ENCODE assay signal across 22 cellular contexts in the genomic region with DNA sequence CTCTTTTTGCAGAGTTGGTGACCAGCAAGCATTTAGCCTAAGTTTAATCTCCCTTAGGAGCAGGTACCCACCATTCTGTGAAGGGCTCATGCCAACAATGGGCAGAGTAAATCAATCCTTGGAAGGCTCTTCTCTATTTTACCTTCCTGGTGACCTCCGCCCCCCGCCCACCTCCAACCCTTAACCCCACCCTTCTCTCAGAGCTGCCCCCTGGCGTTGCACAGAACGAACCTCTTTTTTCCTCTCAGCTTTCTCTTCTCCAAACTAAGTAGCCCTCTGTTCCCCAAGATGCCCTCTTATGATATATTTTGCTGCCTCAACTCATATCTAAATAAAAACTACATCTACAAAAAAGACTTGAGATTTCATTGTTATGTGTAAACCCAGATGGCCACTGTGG.
DNase-seq lines count a peak whose midpoint lies in the region; ATAC-seq, FAIRE-seq and TF ChIP-seq lines count a peak whose summit lies in the region.
"Had no signal": no experiment of that assay in that cellular context is flagged by ENCODE, and none has a peak within 500 bp of the region (broad histone marks: within the 10 kb centered on the region; RNA-seq: fewer than 3 reads in every experiment).

No MANE protein-coding gene starts in this region.

- TF ChIP-seq POLR2A in H1 (IDR thresholded peaks at IDR 0.05; ENCODE audit: control extremely low read depth in 1 of 2, low read depth in 2 of 2, low read length in 2 of 2), result no peak

- WGBS in H1 (ENCODE audit: extremely low coverage in 1 of 2, insufficient coverage in 1 of 2, insufficient read length in 1 of 2, insufficient replicate concordance in 2 of 2, low coverage in 1 of 2, low lambda C conversion rate in 2 of 2, missing lambda C conversion rate in 1 of 2), 2 experiments, result 66% methylated on average over 4 of the region's 4 CpGs; no CpG with 5 or more reads in 1 of the 2 experiments

- no peak overlapping the region for H3K14ac ChIP-seq in H1 (ENCODE audit: insufficient read length)

- no peak overlapping the region for H3K4ac ChIP-seq in H1 (replicated peaks; ENCODE audit: insufficient read length, low read depth, low read length)

- CTCF ChIA-PET in H1 (lab: Charles Lee; ENCODE audit: partially characterized antibody), result interaction anchor here (0.6 to 6.0 kb wide), 13 partner anchors 9 to 831 kb away, joined by 3 to 61 read pairs (median 4); no protein-coding TSS in a partner anchor

- H2BK15ac ChIP-seq in H1 (ENCODE audit: low read length), result no peak overlapping the region

- TF ChIP-seq RAD21 in H1 (IDR thresholded peaks at IDR 0.05 in 1 of 2, conservative IDR thresholded peaks at IDR 0.05 in 1 of 2; ENCODE audit: low read depth in 2 of 2, low read length in 2 of 2), result peak; percentile 23 to 36; a peak in 2 of 4 replicates

- DNase-seq in D721Med (ENCODE audit: insufficient read length, low spot score), result no peak
- peak; percentile 57 for DNase-seq in H7
- DNase-seq in H1 (ENCODE audit: low read depth in 1 of 2, low spot score in 2 of 2), result peak in 1 of 2 experiments; percentile 67
- no peak for DNase-seq in right atrium auricular region (ENCODE audit: low spot score)
- DNase-seq in ecto neural progenitor cell (ENCODE audit: low spot score), result no peak
- no peak for DNase-seq in GF-D8 (lab: John Stamatoyannopoulos, UW)
- DNase-seq: activated B cell treated with CpG ODN at 0.5 μM for 24 hours; activated CD4-positive, alpha-beta memory T cell treated with anti-CD3 and anti-CD28 coated beads for 36 hours; activated effector memory CD4-positive, alpha-beta T cell treated with Interleukin-2 at 50 U/mL for 16 hours; kidney glomerular epithelial cell; NCI-H1092 treated with DMSO at 0.1 percent for 48 hours; NCI-H2081; NCI-H446; NK-92 treated with Interleukin-12 subunit alpha and Interleukin-12 subunit beta, amount 100 ng/mL, for 24 hours; small intestine; stimulated activated CD4-positive, alpha-beta T cell treated with anti-CD3 and anti-CD28 coated beads, Interleukin-4, amount 100 ng/mL, for 1 hour; stimulated activated naive CD4-positive, alpha-beta T cell treated with Interleukin-2 at 50 U/mL for 16 hours had no signal

- H3K23ac ChIP-seq in H1 (ENCODE audit: insufficient read length), result no peak overlapping the region

- no peak overlapping the region for H2BK20ac ChIP-seq in H1 (ENCODE audit: low read length)

- no peak overlapping the region for H3K56ac ChIP-seq in H1 (replicated peaks; ENCODE audit: insufficient read length, low read depth, low read length)

- H4K20me1 ChIP-seq in OCI-LY3 (ENCODE audit: insufficient read depth, low read length) (no peaks in the 10 kb centered on the region), H1 (replicated peaks in 1 of 2; ENCODE audit: control insufficient read depth in 1 of 2, insufficient read depth in 2 of 2, low read length in 2 of 2) (no peaks in the 10 kb centered on the region)

- FAIRE-seq in D721Med (lab: Jason Lieb, UNC) (peak; percentile 6), H1 (lab: Jason Lieb, UNC) (no peak)
- FAIRE-seq: colon, small intestine had no signal

- no peak overlapping the region for H2BK120ac ChIP-seq in H1 (replicated peaks; ENCODE audit: low read depth, low read length)

- H3K4me1 ChIP-seq in OCI-LY3 (ENCODE audit: low read length), result no peaks in the 10 kb centered on the region
- H3K4me1 ChIP-seq in H1 (replicated peaks in 1 of 4; ENCODE audit: control insufficient read depth in 3 of 4, insufficient read depth in 4 of 4, low read length in 3 of 4), result peaks cover 3 to 12% (median 5%) of the 10 kb centered on the region in 4 experiments; a peak in 6 of 7 replicates
- no peaks in the 10 kb centered on the region for H3K4me1 ChIP-seq in right atrium auricular region

- H3K27ac ChIP-seq in OCI-LY3 (ENCODE audit: low read length) (no peak overlapping the region), H1 (ENCODE audit: low read depth, low read length) (no peak overlapping the region), right atrium auricular region (no peak overlapping the region)
- H3K27ac ChIP-seq: KMS-11, RWPE1 had no signal

- H4K8ac ChIP-seq in H1 (ENCODE audit: extremely low read depth, insufficient read depth, low read length), result no peak overlapping the region

- H3K9me3 ChIP-seq in OCI-LY3 (ENCODE audit: insufficient read depth, low read length) (no peaks in the 10 kb centered on the region), H1 (ENCODE audit: insufficient read depth in 2 of 2, low read depth in 1 of 2, low read length in 1 of 2) (no peaks in the 10 kb centered on the region), right atrium auricular region (no peaks in the 10 kb centered on the region)

- no peaks in the 10 kb centered on the region for H3K79me2 ChIP-seq in OCI-LY3 (ENCODE audit: low read length)
- H3K79me2 ChIP-seq in H1 (ENCODE audit: control insufficient read depth in 1 of 2, insufficient read depth in 2 of 2, low read length in 2 of 2), result no peaks in the 10 kb centered on the region

- TF ChIP-seq EP300 in H1 (IDR thresholded peaks at IDR 0.05; ENCODE audit: borderline replicate concordance in 1 of 2, low read depth in 2 of 2, low read length in 2 of 2), result no peak

- H2BK5ac ChIP-seq in H1 (ENCODE audit: low read depth, low read length), result no peak overlapping the region

- no peak overlapping the region for H4K91ac ChIP-seq in H1 (replicated peaks; ENCODE audit: insufficient read length, low read length)

- TF ChIP-seq CTCF in D721Med (IDR thresholded peaks at IDR 0.05; ENCODE audit: insufficient read depth, missing control alignments) (no peak), OCI-LY3 (IDR thresholded peaks at IDR 0.05; ENCODE audit: low read depth, low read length) (peak; percentile 50), H1 (IDR thresholded peaks at IDR 0.05; ENCODE audit: control extremely low read depth in 1 of 3, insufficient read depth in 1 of 3, low read depth in 1 of 3, low read length in 3 of 3) (peak; percentile 17 to 36 (median 21); a peak in 3 of 4 replicates), right atrium auricular region (IDR thresholded peaks at IDR 0.05) (no peak)

- no peak overlapping the region for H2AK5ac ChIP-seq in H1 (ENCODE audit: low read depth, low read length)

- H3K4me2 ChIP-seq in OCI-LY3 (ENCODE audit: low read length) (peak overlapping the region; percentile 13; the same call in 1 of the 2 replicates), H1 (ENCODE audit: insufficient read depth in 1 of 2, low read depth in 2 of 2, low read length in 2 of 2) (no peak overlapping the region)
- H3K4me2 ChIP-seq: KMS-11 had no signal

- H3K4me3 ChIP-seq in H7 (ENCODE audit: insufficient read depth, low read depth, low read length) (no peak overlapping the region), OCI-LY3 (ENCODE audit: low read length) (no peak overlapping the region), H1 (ENCODE audit: extremely low read depth in 1 of 4, insufficient read depth in 2 of 4, low read depth in 3 of 4, low read length in 4 of 4) (no peak overlapping the region), right atrium auricular region (no peak overlapping the region)

- H3K27me3 ChIP-seq in H7 (ENCODE audit: control insufficient read depth, insufficient read depth, low read length), result no peaks in the 10 kb centered on the region
- peaks cover 63% of the 10 kb centered on the region for H3K27me3 ChIP-seq in OCI-LY3 (ENCODE audit: low read depth, low read length)
- no peaks in the 10 kb centered on the region for H3K27me3 ChIP-seq in H1 (replicated peaks in 1 of 4; ENCODE audit: control insufficient read depth in 3 of 4, extremely low read depth in 1 of 4, insufficient read depth in 3 of 4, low read length in 3 of 4)
- H3K27me3 ChIP-seq in right atrium auricular region, result no peaks in the 10 kb centered on the region

- H3K36me3 ChIP-seq in H7 (replicated peaks; ENCODE audit: control insufficient read depth, insufficient read depth, low read length) (no peaks in the 10 kb centered on the region), OCI-LY3 (replicated peaks; ENCODE audit: low read depth, low read length) (no peaks in the 10 kb centered on the region), H1 (ENCODE audit: control insufficient read depth in 2 of 4, insufficient read depth in 4 of 4, low read length in 3 of 4) (peaks cover 0 to 2% (median 0%) of the 10 kb centered on the region in 4 experiments; a peak in 1 of 8 replicates), right atrium auricular region (no peaks in the 10 kb centered on the region)

- H2BK12ac ChIP-seq in H1 (ENCODE audit: low read depth, low read length), result no peak overlapping the region

- no peak for ATAC-seq in GM19452 (IDR thresholded peaks at IDR 0.05; ENCODE audit: unreplicated experiment)

- POLR2A ChIA-PET in H1 (lab: Charles Lee; ENCODE audit: partially characterized antibody), result no interaction called here

- H2AFZ ChIP-seq in OCI-LY3 (ENCODE audit: low read depth, low read length) (no peak overlapping the region), H1 (ENCODE audit: low read length) (no peak overlapping the region)

- no peak overlapping the region for H3K9ac ChIP-seq in OCI-LY3 (ENCODE audit: low read length)
- H3K9ac ChIP-seq in H1 (replicated peaks in 1 of 4; ENCODE audit: extremely low read depth in 1 of 4, low read depth in 3 of 4, low read length in 3 of 4), result no peak overlapping the region
- H3K9ac ChIP-seq: KMS-11 had no signal

- H3K23me2 ChIP-seq in H1 (ENCODE audit: low read depth, low read length), result no peaks in the 10 kb centered on the region

- no peak overlapping the region for H4K5ac ChIP-seq in H1 (ENCODE audit: insufficient read length, low read depth, low read length)

- no peak overlapping the region for H3K18ac ChIP-seq in H1 (ENCODE audit: extremely low read depth, low read length)

- H3K79me1 ChIP-seq in H1 (ENCODE audit: low read depth, low read length), result no peaks in the 10 kb centered on the region

TF ChIP-seq in H1, 55 proteins besides CTCF, POLR2A, EP300 and RAD21:
- TF ChIP-seq TBP (IDR thresholded peaks at IDR 0.05; ENCODE audit: low read depth, low read length), result no peak

Comparison
In these comparisons a context has a peak if more than half of its experiments do, and no peak if none do; other contexts are left out.
1. CTCF ChIP-seq: peak in OCI-LY3 (single experiment) and H1 (3 of 3); none in D721Med (single experiment) and right atrium auricular region (0 of 2).